ENCODE assay signal across 27 cellular contexts in genomic region chr9:18173923-18174322, GRCh38.
"Had no signal": no experiment of that assay in that cellular context is flagged by ENCODE, and none has a peak within 500 bp of the region (broad histone marks: within the 10 kb centered on the region; RNA-seq: fewer than 3 reads in every experiment).

No MANE protein-coding gene starts in this region.

- H3K27me3 ChIP-seq: ascending aorta, cardiac muscle cell, gastrocnemius medialis, pancreas, right atrium auricular region, tibial artery had no signal

- H3K4me3 ChIP-seq: ascending aorta, cardiac muscle cell, coronary artery, dorsolateral prefrontal cortex, gastrocnemius medialis, lower lobe of right lung, pancreas, prostate gland, right atrium auricular region, suprapubic skin, tibial artery had no signal

- H3K4me1 ChIP-seq: ascending aorta, gastrocnemius medialis, lower lobe of right lung, pancreas, prostate gland, right atrium auricular region, suprapubic skin, tibial artery had no signal

- H3K9me3 ChIP-seq: ascending aorta, gastrocnemius medialis, lower lobe of right lung, pancreas, prostate gland, right atrium auricular region, suprapubic skin, tibial artery had no signal

- H3K27ac ChIP-seq: ascending aorta, cardiac muscle cell, coronary artery, dorsolateral prefrontal cortex, gastrocnemius medialis, lower lobe of right lung, pancreas, prostate gland, right atrium auricular region, suprapubic skin, tibial artery, VCaP had no signal

- ATAC-seq: activated CD4-positive, CD25-positive, alpha-beta regulatory T cell treated with anti-CD3 and anti-CD28 coated beads, Interleukin-2, amount 50 U/mL, for 24 hours; gastrocnemius medialis; left lobe of liver; lower lobe of right lung; naive thymus-derived CD4-positive, alpha-beta T cell; pancreas had no signal

- DNase-seq: activated CD4-positive, alpha-beta T cell treated with anti-CD3 and anti-CD28 coated beads for 48 hours; activated CD4-positive, alpha-beta T cell treated with anti-CD3 and anti-CD28 coated beads, Interleukin-2, amount 50 U/mL, for 48 hours; activated CD8-positive, alpha-beta memory T cell treated with anti-CD3 and anti-CD28 coated beads for 24 hours; activated effector memory CD4-positive, alpha-beta T cell treated with Interleukin-2 at 50 U/mL for 16 hours; activated naive CD4-positive, alpha-beta T cell treated with Interleukin-2 at 50 U/mL for 16 hours; activated naive CD8-positive, alpha-beta T cell treated with anti-CD3 and anti-CD28 coated beads for 36 hours; cerebellar nuclear complex; dorsolateral prefrontal cortex; effector memory CD4-positive, alpha-beta T cell; gastrocnemius medialis; hippocampal formation; immature natural killer cell; kidney; lower lobe of right lung; naive thymus-derived CD4-positive, alpha-beta T cell; pancreas; stimulated activated naive CD4-positive, alpha-beta T cell; tibial artery had no signal

- H3K36me3 ChIP-seq: ascending aorta, cardiac muscle cell, gastrocnemius medialis, lower lobe of right lung, pancreas, prostate gland, right atrium auricular region, suprapubic skin, tibial artery had no signal
